32 cellular contexts compared by ENCODE assay signal in genomic region chrX:119996600-119997524, GRCh38.
"Had no signal": no experiment of that assay in that cellular context is flagged by ENCODE, and none has a peak within 500 bp of the region (broad histone marks: within the 10 kb centered on the region; RNA-seq: fewer than 3 reads in every experiment).

No MANE protein-coding gene starts in this region.

- H3K9me3 ChIP-seq: MG63 had no signal

- H3K4me3 ChIP-seq: cardiac muscle cell, MG63, SK-N-MC had no signal

- H3K36me3 Mint-ChIP-seq: activated naive CD8-positive, alpha-beta T cell treated with anti-CD3 and anti-CD28 coated beads for 36 hours had no signal

- H3K9me3 Mint-ChIP-seq: activated CD8-positive, alpha-beta T cell treated with anti-CD3 and anti-CD28 coated beads for 36 hours; activated naive CD8-positive, alpha-beta T cell treated with anti-CD3 and anti-CD28 coated beads for 36 hours; activated T-cell treated with anti-CD3 and anti-CD28 coated beads, Interleukin-2, amount 50 U/mL, for 72 hours; activated T-helper 17 cell treated with anti-CD3 and anti-CD28 coated beads, Interleukin-2, amount 50 U/mL, for 72 hours; central memory CD8-positive, alpha-beta T cell had no signal

- H3K36me3 ChIP-seq: cardiac muscle cell, MG63, WERI-Rb-1 had no signal

- H3K27ac ChIP-seq: cardiac muscle cell, SK-N-MC, WERI-Rb-1 had no signal

- DNase-seq: activated CD4-positive, alpha-beta T cell treated with anti-CD3 and anti-CD28 coated beads for 1 hour; activated CD4-positive, alpha-beta T cell treated with anti-CD3 and anti-CD28 coated beads for 48 hours; activated CD4-positive, CD25-positive, alpha-beta regulatory T cell; activated CD8-positive, alpha-beta T cell treated with anti-CD3 and anti-CD28 coated beads for 36 hours; activated effector memory CD4-positive, alpha-beta T cell treated with anti-CD3 and anti-CD28 coated beads, Interleukin-2, amount 50 U/mL, for 16 hours; activated naive CD4-positive, alpha-beta T cell; activated naive CD4-positive, alpha-beta T cell treated with anti-CD3 and anti-CD28 coated beads, Interleukin-2, amount 50 U/mL, for 16 hours; activated naive CD8-positive, alpha-beta T cell treated with anti-CD3 and anti-CD28 coated beads for 36 hours; activated T-cell treated with anti-CD3 and anti-CD28 coated beads, Interleukin-2, amount 50 U/mL, for 1 hour; activated T-cell treated with anti-CD3 and anti-CD28 coated beads, Interleukin-2, amount 50 U/mL, for 72 hours; amniotic stem cell; aorta; Kasumi-1; KBM-7; MG63; MV-4-11; NCI-H1092; NCI-H1436 treated with DMSO at 0.1 percent for 48 hours; NCI-H1694 treated with DMSO at 0.1 percent for 48 hours; NCI-H2029; NCI-H446; NCI-H510A treated with DMSO at 0.1 percent for 48 hours; NCI-H526 treated with DMSO at 0.1 percent for 48 hours; NCI-H774; OCI-M1; Right ventricle myocardium superior; T1000; WERI-Rb-1 had no signal

- H3K4me1 Mint-ChIP-seq: activated T-helper 17 cell treated with anti-CD3 and anti-CD28 coated beads, Interleukin-2, amount 50 U/mL, for 72 hours had no signal

- H3K4me3 Mint-ChIP-seq: activated CD8-positive, alpha-beta T cell treated with anti-CD3 and anti-CD28 coated beads for 36 hours; activated naive CD8-positive, alpha-beta T cell treated with anti-CD3 and anti-CD28 coated beads for 36 hours; activated T-cell treated with anti-CD3 and anti-CD28 coated beads, Interleukin-2, amount 50 U/mL, for 72 hours; activated T-helper 17 cell treated with anti-CD3 and anti-CD28 coated beads, Interleukin-2, amount 50 U/mL, for 72 hours; central memory CD8-positive, alpha-beta T cell had no signal

- H3K27ac Mint-ChIP-seq: activated CD8-positive, alpha-beta T cell treated with anti-CD3 and anti-CD28 coated beads for 36 hours; activated naive CD8-positive, alpha-beta T cell treated with anti-CD3 and anti-CD28 coated beads for 36 hours; activated T-cell treated with anti-CD3 and anti-CD28 coated beads, Interleukin-2, amount 50 U/mL, for 72 hours; activated T-helper 17 cell treated with anti-CD3 and anti-CD28 coated beads, Interleukin-2, amount 50 U/mL, for 72 hours had no signal
